8 cellular contexts compared by ENCODE assay signal in genomic region chr11:36564376-36565032, GRCh38. TPM values are rescaled to one million over a fixed set of nuclear protein-coding genes. Genes with fewer than 3 reads are reported as not detected.
DNase-seq lines count a peak whose midpoint lies in the region; ATAC-seq and TF ChIP-seq lines count a peak whose summit lies in the region.

No MANE protein-coding gene starts in this region.

- DNase-seq in GM23338 (ENCODE audit: low spot score) (peak; percentile 85), NCI-H1092 treated with DMSO at 0.1 percent for 48 hours (lab: John Stamatoyannopoulos, UW) (peak; percentile 40), T-helper 9 cell (peak; percentile 19), coronary artery (ENCODE audit: low spot score) (no peak), left kidney (ENCODE audit: low read depth, low spot score) (peak; percentile 93), GM19238 (ENCODE audit: insufficient read length, low spot score) (no peak)
- DNase-seq in stimulated activated CD4-positive, alpha-beta T cell treated with anti-CD3 and anti-CD28 coated beads, Interleukin-4, amount 100 ng/mL, for 1 hour = peak; percentile 32

- H3K27me3 ChIP-seq in DOHH2 (ENCODE audit: control insufficient read depth, low read length) (peaks cover 31% of the 10 kb centered on the region), GM23338 (ENCODE audit: insufficient read depth) (no peaks in the 10 kb centered on the region)

- H3K36me3 Mint-ChIP-seq in GM23338 (ENCODE audit: low read depth) = no peaks in the 10 kb centered on the region

- no peak overlapping the region for H3K27ac ChIP-seq in DOHH2 (ENCODE audit: low read depth, low read length)
- no peak overlapping the region for H3K27ac ChIP-seq in GM23338 (ENCODE audit: low read depth)
- H3K27ac ChIP-seq in coronary artery = no peak overlapping the region

- no peaks in the 10 kb centered on the region for H3K9me3 ChIP-seq in DOHH2 (ENCODE audit: control insufficient read depth, insufficient read depth, low read length)

- TF ChIP-seq CTCF in DOHH2 (IDR thresholded peaks at IDR 0.05; ENCODE audit: low read depth, low read length, poor library complexity, severe bottlenecking) (peak; percentile 67), GM23338 (conservative IDR thresholded peaks at IDR 0.05; ENCODE audit: low read depth in 2 of 2) (peak; percentile 73 to 85), coronary artery (IDR thresholded peaks at IDR 0.05) (peak; percentile 56)

- no peak overlapping the region for H3K27ac Mint-ChIP-seq in GM23338

- peak overlapping the region; percentile 60; the same call in 2 of the 3 replicates for H3K4me3 Mint-ChIP-seq in GM23338

- H3K79me2 ChIP-seq in DOHH2 (ENCODE audit: control insufficient read depth, low read length) (no peaks in the 10 kb centered on the region), GM23338 (replicated peaks; ENCODE audit: insufficient read depth) (no peaks in the 10 kb centered on the region)

- H3K4me3 ChIP-seq in DOHH2 (ENCODE audit: low read length) = no peak overlapping the region
- H3K4me3 ChIP-seq in GM23338 = peak overlapping the region; percentile 31
- peak overlapping the region; percentile 66 for H3K4me3 ChIP-seq in coronary artery

- H3K4me2 ChIP-seq in DOHH2 (ENCODE audit: low read length) (no peak overlapping the region), GM23338 (peak overlapping the region; percentile 21; the same call in 1 of the 2 replicates)

- peak overlapping the region; percentile 30; the same call in 1 of the 2 replicates for H2AFZ ChIP-seq in GM23338

- H3K9me2 ChIP-seq in DOHH2 (replicated peaks; ENCODE audit: control insufficient read depth, low read length) (no peaks in the 10 kb centered on the region), GM23338 (ENCODE audit: insufficient read depth) (no peaks in the 10 kb centered on the region)

- peak; percentile 91 for ATAC-seq in GM23338

- H4K20me1 ChIP-seq in DOHH2 (ENCODE audit: control insufficient read depth, insufficient read depth, low read depth, low read length) (no peaks in the 10 kb centered on the region), GM23338 (replicated peaks; ENCODE audit: insufficient read depth) (no peaks in the 10 kb centered on the region)

- no peaks in the 10 kb centered on the region for H3K4me1 ChIP-seq in DOHH2 (ENCODE audit: control insufficient read depth, low read length)
- H3K4me1 ChIP-seq in GM23338 (ENCODE audit: insufficient read depth) = no peaks in the 10 kb centered on the region

- H3F3A ChIP-seq in DOHH2 (ENCODE audit: control insufficient read depth, insufficient read depth) (no peaks in the 10 kb centered on the region), GM23338 (replicated peaks; ENCODE audit: low read depth) (no peaks in the 10 kb centered on the region)

- H3K9me3 Mint-ChIP-seq in GM23338 = no peaks in the 10 kb centered on the region

- H3K36me3 ChIP-seq in DOHH2 (ENCODE audit: control insufficient read depth, low read length) = no peaks in the 10 kb centered on the region
- no peaks in the 10 kb centered on the region for H3K36me3 ChIP-seq in GM23338 (ENCODE audit: insufficient read depth)

- H3K4me1 Mint-ChIP-seq in GM23338 = peaks cover 13% of the 10 kb centered on the region; the same call in 2 of the 3 replicates

- no peaks in the 10 kb centered on the region for H3K27me3 Mint-ChIP-seq in GM23338 (ENCODE audit: insufficient read depth, low read depth, poor library complexity)

TF ChIP-seq in GM23338, 12 proteins besides CTCF, POLR2A, EP300 and RAD21 (continues in another document):
- TF ChIP-seq JUNB (IDR thresholded peaks at IDR 0.05; ENCODE audit: unreplicated experiment) (no peak), ETS1 (IDR thresholded peaks at IDR 0.05) (no peak), NANOG (IDR thresholded peaks at IDR 0.05; ENCODE audit: borderline replicate concordance) (no peak), POLR2AphosphoS5 (IDR thresholded peaks at IDR 0.05; ENCODE audit: low read depth) (no peak), EZH2 (IDR thresholded peaks at IDR 0.05; ENCODE audit: low read depth, unreplicated experiment) (no peak)
- TF ChIP-seq, protein P1, sequence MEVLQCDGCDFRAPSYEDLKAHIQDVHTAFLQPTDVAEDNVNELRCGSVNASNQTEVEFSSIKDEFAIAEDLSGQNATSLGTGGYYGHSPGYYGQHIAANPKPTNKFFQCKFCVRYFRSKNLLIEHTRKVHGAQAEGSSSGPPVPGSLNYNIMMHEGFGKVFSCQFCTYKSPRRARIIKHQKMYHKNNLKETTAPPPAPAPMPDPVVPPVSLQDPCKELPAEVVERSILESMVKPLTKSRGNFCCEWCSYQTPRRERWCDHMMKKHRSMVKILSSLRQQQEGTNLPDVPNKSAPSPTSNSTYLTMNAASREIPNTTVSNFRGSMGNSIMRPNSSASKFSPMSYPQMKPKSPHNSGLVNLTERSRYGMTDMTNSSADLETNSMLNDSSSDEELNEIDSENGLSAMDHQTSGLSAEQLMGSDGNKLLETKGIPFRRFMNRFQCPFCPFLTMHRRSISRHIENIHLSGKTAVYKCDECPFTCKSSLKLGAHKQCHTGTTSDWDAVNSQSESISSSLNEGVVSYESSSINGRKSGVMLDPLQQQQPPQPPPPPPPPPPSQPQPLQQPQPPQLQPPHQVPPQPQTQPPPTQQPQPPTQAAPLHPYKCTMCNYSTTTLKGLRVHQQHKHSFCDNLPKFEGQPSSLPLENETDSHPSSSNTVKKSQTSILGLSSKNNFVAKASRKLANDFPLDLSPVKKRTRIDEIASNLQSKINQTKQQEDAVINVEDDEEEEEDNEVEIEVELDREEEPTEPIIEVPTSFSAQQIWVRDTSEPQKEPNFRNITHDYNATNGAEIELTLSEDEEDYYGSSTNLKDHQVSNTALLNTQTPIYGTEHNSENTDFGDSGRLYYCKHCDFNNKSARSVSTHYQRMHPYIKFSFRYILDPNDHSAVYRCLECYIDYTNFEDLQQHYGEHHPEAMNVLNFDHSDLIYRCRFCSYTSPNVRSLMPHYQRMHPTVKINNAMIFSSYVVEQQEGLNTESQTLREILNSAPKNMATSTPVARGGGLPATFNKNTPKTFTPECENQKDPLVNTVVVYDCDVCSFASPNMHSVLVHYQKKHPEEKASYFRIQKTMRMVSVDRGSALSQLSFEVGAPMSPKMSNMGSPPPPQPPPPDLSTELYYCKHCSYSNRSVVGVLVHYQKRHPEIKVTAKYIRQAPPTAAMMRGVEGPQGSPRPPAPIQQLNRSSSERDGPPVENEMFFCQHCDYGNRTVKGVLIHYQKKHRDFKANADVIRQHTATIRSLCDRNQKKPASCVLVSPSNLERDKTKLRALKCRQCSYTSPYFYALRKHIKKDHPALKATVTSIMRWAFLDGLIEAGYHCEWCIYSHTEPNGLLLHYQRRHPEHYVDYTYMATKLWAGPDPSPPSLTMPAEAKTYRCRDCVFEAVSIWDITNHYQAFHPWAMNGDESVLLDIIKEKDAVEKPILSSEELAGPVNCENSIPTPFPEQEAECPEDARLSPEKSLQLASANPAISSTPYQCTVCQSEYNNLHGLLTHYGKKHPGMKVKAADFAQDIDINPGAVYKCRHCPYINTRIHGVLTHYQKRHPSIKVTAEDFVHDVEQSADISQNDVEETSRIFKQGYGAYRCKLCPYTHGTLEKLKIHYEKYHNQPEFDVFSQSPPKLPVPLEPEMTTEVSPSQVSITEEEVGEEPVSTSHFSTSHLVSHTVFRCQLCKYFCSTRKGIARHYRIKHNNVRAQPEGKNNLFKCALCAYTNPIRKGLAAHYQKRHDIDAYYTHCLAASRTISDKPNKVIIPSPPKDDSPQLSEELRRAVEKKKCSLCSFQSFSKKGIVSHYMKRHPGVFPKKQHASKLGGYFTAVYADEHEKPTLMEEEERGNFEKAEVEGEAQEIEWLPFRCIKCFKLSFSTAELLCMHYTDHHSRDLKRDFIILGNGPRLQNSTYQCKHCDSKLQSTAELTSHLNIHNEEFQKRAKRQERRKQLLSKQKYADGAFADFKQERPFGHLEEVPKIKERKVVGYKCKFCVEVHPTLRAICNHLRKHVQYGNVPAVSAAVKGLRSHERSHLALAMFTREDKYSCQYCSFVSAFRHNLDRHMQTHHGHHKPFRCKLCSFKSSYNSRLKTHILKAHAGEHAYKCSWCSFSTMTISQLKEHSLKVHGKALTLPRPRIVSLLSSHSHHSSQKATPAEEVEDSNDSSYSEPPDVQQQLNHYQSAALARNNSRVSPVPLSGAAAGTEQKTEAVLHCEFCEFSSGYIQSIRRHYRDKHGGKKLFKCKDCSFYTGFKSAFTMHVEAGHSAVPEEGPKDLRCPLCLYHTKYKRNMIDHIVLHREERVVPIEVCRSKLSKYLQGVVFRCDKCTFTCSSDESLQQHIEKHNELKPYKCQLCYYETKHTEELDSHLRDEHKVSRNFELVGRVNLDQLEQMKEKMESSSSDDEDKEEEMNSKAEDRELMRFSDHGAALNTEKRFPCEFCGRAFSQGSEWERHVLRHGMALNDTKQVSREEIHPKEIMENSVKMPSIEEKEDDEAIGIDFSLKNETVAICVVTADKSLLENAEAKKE (CRISPR knock-in tag; IDR thresholded peaks at IDR 0.05) = no peak

RNA-seq across cellular contexts. Expression of gene RAG1, which starts 3.3 kb away (rescaled TPM):
- 1.1 and 1.4 TPM in 2 replicates for total RNA-seq in GM23338 (2014; rRNA removed; shearing (Covaris generic))
- 0.26 and 0.89 TPM in 2 replicates for polyA plus RNA-seq in GM23338 (2016; fragmentation: Nextera tagmentation; extraction: Ambion mirVana)

RNA-seq across cellular contexts. Expression of gene IFTAP, which starts 29.8 kb away (rescaled TPM):
- 17.1 and 19.8 TPM in 2 replicates for total RNA-seq in GM23338 (2014; rRNA removed; shearing (Covaris generic))
- 36.5 and 39.1 TPM in 2 replicates for polyA plus RNA-seq in GM23338 (2016; fragmentation: Nextera tagmentation; extraction: Ambion mirVana)

RNA-seq across cellular contexts. Expression of gene RAG2, which starts 33.5 kb away (rescaled TPM):
- total RNA-seq in GM23338 (2014; rRNA removed; shearing (Covaris generic)) = not detected in 2 replicates
- not detected in 2 replicates for polyA plus RNA-seq in GM23338 (2016; fragmentation: Nextera tagmentation; extraction: Ambion mirVana)

RNA-seq across cellular contexts. Expression of gene TRAF6, which starts 54.4 kb away (rescaled TPM):
- 6.4 and 10.5 TPM in 2 replicates for total RNA-seq in GM23338 (2014; rRNA removed; shearing (Covaris generic))
- 4.2 and 4.4 TPM in 2 replicates for polyA plus RNA-seq in GM23338 (2016; fragmentation: Nextera tagmentation; extraction: Ambion mirVana)

Comparison
In these comparisons a context has a peak if more than half of its experiments do, and no peak if none do; other contexts are left out.
1. DNase-seq: peak in GM23338 (single experiment), NCI-H1092 treated with DMSO at 0.1 percent for 48 hours (single experiment), T-helper 9 cell (single experiment), left kidney (single experiment) and stimulated activated CD4-positive, alpha-beta T cell treated with anti-CD3 and anti-CD28 coated beads, Interleukin-4, amount 100 ng/mL, for 1 hour (single experiment); none in coronary artery (single experiment) and GM19238 (single experiment).
2. Peak in every context shown above with its lines, with median percentiles within 50 percentile points of each other: CTCF ChIP-seq.